Comparison of ENCODE assay signal across 8 cellular contexts in genomic region chrX:41084360-41085104, GRCh38. TPM values are rescaled to one million over a fixed set of nuclear protein-coding genes. Genes with fewer than 3 reads are reported as not detected.
DNase-seq lines count a peak whose midpoint lies in the region; ATAC-seq lines count a peak whose summit lies in the region.

No MANE protein-coding gene starts in this region.

- DNase-seq in CD1c-positive myeloid dendritic cell (ENCODE audit: extremely low spot score) (peak; percentile 93), NCI-H748 treated with DMSO at 0.1 percent for 48 hours (lab: John Stamatoyannopoulos, UW) (peak; percentile 93), left lobe of liver (ENCODE audit: low spot score) (peak; percentile 96)
- DNase-seq in activated CD4-positive, alpha-beta T cell treated with anti-CD3 and anti-CD28 coated beads, Interleukin-2, amount 50 U/mL, for 4 hours: peak; percentile 92 to 93
- DNase-seq in stimulated activated CD4-positive, alpha-beta T cell treated with anti-CD3 and anti-CD28 coated beads, Interleukin-2, amount 100 ng/mL, for 24 hours: peak; percentile 95 to 96

- ATAC-seq in GM19397 (IDR thresholded peaks at IDR 0.05; ENCODE audit: unreplicated experiment): peak; percentile 62
- peak; percentile 66 for ATAC-seq in HG03565 (IDR thresholded peaks at IDR 0.05; ENCODE audit: unreplicated experiment)
- ATAC-seq in left lobe of liver: peak; percentile 77

- intact Hi-C loops in dendritic cell treated with granulocyte-macrophage colony-stimulating factor and Interleukin-4, amounts not matched to agents 40 ng/mL and 50 ng/mL, for 4 days (cut with micrococcal nuclease): loop anchor here (10.0 kb wide), 1 partner anchor 150 kb away; no protein-coding TSS in a partner anchor

- H3K27me3 Mint-ChIP-seq in dendritic cell treated with granulocyte-macrophage colony-stimulating factor and Interleukin-4, amounts not matched to agents 40 ng/mL and 50 ng/mL, for 4 days: no peaks in the 10 kb centered on the region

- peak overlapping the region; percentile 97 for H3K27ac Mint-ChIP-seq in dendritic cell treated with granulocyte-macrophage colony-stimulating factor and Interleukin-4, amounts not matched to agents 40 ng/mL and 50 ng/mL, for 4 days

- no peaks in the 10 kb centered on the region for H3K4me1 Mint-ChIP-seq in dendritic cell treated with granulocyte-macrophage colony-stimulating factor and Interleukin-4, amounts not matched to agents 40 ng/mL and 50 ng/mL, for 4 days (ENCODE audit: low read depth)

- peak overlapping the region; percentile 92 for H3K4me3 Mint-ChIP-seq in dendritic cell treated with granulocyte-macrophage colony-stimulating factor and Interleukin-4, amounts not matched to agents 40 ng/mL and 50 ng/mL, for 4 days

- peaks cover 18% of the 10 kb centered on the region for H3K36me3 Mint-ChIP-seq in dendritic cell treated with granulocyte-macrophage colony-stimulating factor and Interleukin-4, amounts not matched to agents 40 ng/mL and 50 ng/mL, for 4 days (ENCODE audit: low read depth)

- H3K9me3 Mint-ChIP-seq in dendritic cell treated with granulocyte-macrophage colony-stimulating factor and Interleukin-4, amounts not matched to agents 40 ng/mL and 50 ng/mL, for 4 days: no peaks in the 10 kb centered on the region

RNA-seq across cellular contexts. Expression of gene USP9X, which starts 0.7 kb away (rescaled TPM):
- 44.5 TPM for total RNA-seq in left lobe of liver

Comparison
In these comparisons a context has a peak if more than half of its experiments do, and no peak if none do; other contexts are left out.
1. Peak in every context shown above with its lines: DNase-seq and ATAC-seq.